In genomic region chr20:20712004-20712473, GRCh38 we compare ENCODE assay signal across 8 cellular contexts. TPM values are rescaled to one million over a fixed set of nuclear protein-coding genes. Genes with fewer than 3 reads are reported as not detected.
DNase-seq lines count a peak whose midpoint lies in the region; ATAC-seq and TF ChIP-seq lines count a peak whose summit lies in the region.

No MANE protein-coding gene starts in this region.

- BruUV-seq in MCF 10A (replicated peaks; lab: Mats Ljungman, UMichigan): no TSS peak

- H3K27me3 Mint-ChIP-seq in MCF 10A (ENCODE audit: insufficient read depth, unreplicated experiment): no peaks in the 10 kb centered on the region

- peak overlapping the region; percentile 91 for H3K27ac Mint-ChIP-seq in MCF 10A (ENCODE audit: low read depth, unreplicated experiment)

- H3K9me2 ChIP-seq in GM23248 (ENCODE audit: insufficient read depth): no peaks in the 10 kb centered on the region

- intact Hi-C loops in MCF 10A (cut with micrococcal nuclease): loop anchor here (1.0 kb wide), 1 partner anchor 68 kb away; no protein-coding TSS in a partner anchor

- DNase-seq in GM06990 (ENCODE audit: extremely low read depth, insufficient read length) (no peak), GM23248 (peak; percentile 34), NCI-H1105 treated with DMSO at 0.1 percent for 48 hours (lab: John Stamatoyannopoulos, UW) (peak; percentile 33), MCF 10A (ENCODE audit: unreplicated experiment) (no peak), left lobe of liver (ENCODE audit: low spot score) (peak; percentile 66), substantia nigra (lab: John Stamatoyannopoulos, UW) (peak in 13 of 49 donors; percentile 13 to 67 (median 44)), SIG-M5 (lab: John Stamatoyannopoulos, UW) (no peak)

- in situ Hi-C loops in GM23248 (cut with MboI): no loop called here

- H3K36me3 ChIP-seq in GM06990 (ENCODE audit: control insufficient read depth, insufficient read depth, low read length) (no peaks in the 10 kb centered on the region), GM23248 (ENCODE audit: low read depth) (no peaks in the 10 kb centered on the region)

- no peaks in the 10 kb centered on the region for H3K79me2 ChIP-seq in GM23248 (ENCODE audit: insufficient read depth)

- peak overlapping the region; percentile 99 for H2AFZ ChIP-seq in GM23248

- no peaks in the 10 kb centered on the region for H3K9me3 ChIP-seq in GM23248 (ENCODE audit: low read depth)

- H3K36me3 Mint-ChIP-seq in MCF 10A (ENCODE audit: insufficient read depth, unreplicated experiment): peaks cover 6% of the 10 kb centered on the region

- no peaks in the 10 kb centered on the region for H3F3A ChIP-seq in GM23248 (ENCODE audit: insufficient read depth)

- H3K27ac ChIP-seq in GM23248 (no peak overlapping the region), substantia nigra (ENCODE audit: low read depth, low read length, poor library complexity, severe bottlenecking) (peak overlapping the region; percentile 91)

- CTCF ChIA-PET in MCF 10A (lab: Yijun Ruan, JAX): interaction anchor here (0.6 to 5.8 kb wide), 11 partner anchors 11 to 148 kb away, joined by 3 to 67 read pairs (median 3); no protein-coding TSS in a partner anchor

- H3K4me3 Mint-ChIP-seq in MCF 10A (ENCODE audit: unreplicated experiment): peak overlapping the region; percentile 87

- H3K9ac ChIP-seq in GM23248: peak overlapping the region; percentile 73

- H4K20me1 ChIP-seq in GM23248 (ENCODE audit: insufficient read depth): no peaks in the 10 kb centered on the region

- POLR2A ChIA-PET in MCF 10A (lab: Yijun Ruan, JAX): interaction anchor here (0.6 to 3.2 kb wide), 29 partner anchors 10 to 473 kb away, joined by 3 to 38 read pairs (median 5); no protein-coding TSS in a partner anchor

- H3K4me3 ChIP-seq in GM06990 (replicated peaks; ENCODE audit: low read depth, low read length): peak overlapping the region; percentile 76
- peak overlapping the region; percentile 83 for H3K4me3 ChIP-seq in GM23248

- TF ChIP-seq CTCF in GM06990 (IDR thresholded peaks at IDR 0.05; ENCODE audit: insufficient read depth, low read length, poor library complexity, severe bottlenecking) (no peak), MCF 10A (IDR thresholded peaks at IDR 0.05; ENCODE audit: unreplicated experiment) (no peak)

- H3K9me3 Mint-ChIP-seq in MCF 10A (ENCODE audit: unreplicated experiment): no peaks in the 10 kb centered on the region

- H3K4me1 Mint-ChIP-seq in MCF 10A (ENCODE audit: insufficient read depth, unreplicated experiment): peaks cover 20% of the 10 kb centered on the region

- WGBS in GM23248 (ENCODE audit: low coverage in 1 of 2, low lambda C conversion rate in 2 of 2, missing lambda C conversion rate in 2 of 2), 2 experiments: 2 to 3% methylated on average over 19 to 26 of the region's 33 CpGs

- H3K4me2 ChIP-seq in GM23248 (ENCODE audit: unreplicated experiment): peak overlapping the region; percentile 69

- 0 out of 2 replicates have a peak, but pooled peaks cover 2% of the 10 kb centered on the region for H3K4me1 ChIP-seq in GM23248 (ENCODE audit: insufficient read depth)

- H3K27me3 ChIP-seq in GM06990 (replicated peaks; ENCODE audit: control insufficient read depth, insufficient read depth, low read length) (no peaks in the 10 kb centered on the region), GM23248 (replicated peaks; ENCODE audit: insufficient read depth) (no peaks in the 10 kb centered on the region)

- ATAC-seq in left lobe of liver (peak; percentile 46), HG03342 (IDR thresholded peaks at IDR 0.05; ENCODE audit: unreplicated experiment) (no peak)

RNA-seq across cellular contexts. Expression of gene RALGAPA2, which starts 0.4 kb away (rescaled TPM):
- total RNA-seq in GM23248 (2014; rRNA removed; shearing (Covaris generic)): 2.6 and 3.8 TPM in 2 replicates
- 0.90 and 1.3 TPM in 2 replicates for polyA plus RNA-seq in GM23248 (2016; fragmentation: Nextera tagmentation; extraction: Ambion mirVana)
- total RNA-seq in MCF 10A (2022) (9.8 and 12.1 TPM in 2 replicates), left lobe of liver (52.0 TPM)

Comparison
In these comparisons a context has a peak if more than half of its experiments do, and no peak if none do; other contexts are left out.
1. DNase-seq: peak in GM23248 (single experiment), NCI-H1105 treated with DMSO at 0.1 percent for 48 hours (single experiment) and left lobe of liver (single experiment); none in GM06990 (single experiment), MCF 10A (single experiment) and SIG-M5 (single experiment).